ENCODE assay signal across 9 cellular contexts in genomic region chr19:2701361-2702169, GRCh38. TPM values are rescaled to one million over a fixed set of nuclear protein-coding genes. Genes with fewer than 3 reads are reported as not detected.
A peak's percentile ranks its signal among the peaks of the same experiment; 100 is the strongest.
DNase-seq lines count a peak whose midpoint lies in the region; ATAC-seq and TF ChIP-seq lines count a peak whose summit lies in the region.
"Had no signal": no experiment of that assay in that cellular context is flagged by ENCODE, and none has a peak within 500 bp of the region (broad histone marks: within the 10 kb centered on the region; RNA-seq: fewer than 3 reads in every experiment).

No MANE protein-coding gene starts in this region.

- ATAC-seq in activated T-helper 17 cell treated with anti-CD3 and anti-CD28 coated beads, Interleukin-2, amount 50 U/mL, for 72 hours (replicated peaks), result no peak
- no peak for ATAC-seq in lower lobe of right lung
- no peak for ATAC-seq in GM21360 (IDR thresholded peaks at IDR 0.05; ENCODE audit: unreplicated experiment)

- H3K27ac ChIP-seq in lower lobe of right lung, result no peak overlapping the region
- H3K27ac ChIP-seq in suprapubic skin, result no peak overlapping the region

- no peaks in the 10 kb centered on the region for H3K9me3 Mint-ChIP-seq in activated CD4-positive, alpha-beta T cell treated with anti-CD3 and anti-CD28 coated beads, Interleukin-2, amount 10 ng/mL, durations not matched to agents 24 days and 14 days
- H3K9me3 Mint-ChIP-seq in activated T-helper 17 cell treated with anti-CD3 and anti-CD28 coated beads, Interleukin-2, amount 50 U/mL, for 72 hours, result no peaks in the 10 kb centered on the region

- H3K4me3 ChIP-seq in lower lobe of right lung (peak overlapping the region; percentile 51), suprapubic skin (peak overlapping the region; percentile 58)

- no peaks in the 10 kb centered on the region for H3K9me3 ChIP-seq in lower lobe of right lung
- H3K9me3 ChIP-seq in suprapubic skin, result no peaks in the 10 kb centered on the region

- H3K4me1 ChIP-seq in lower lobe of right lung (peaks cover 5% of the 10 kb centered on the region), suprapubic skin (peaks cover 16% of the 10 kb centered on the region)

- no peak for DNase-seq in activated CD4-positive, alpha-beta T cell treated with anti-CD3 and anti-CD28 coated beads, Interleukin-2, amount 10 ng/mL, durations not matched to agents 24 days and 14 days
- no peak for DNase-seq in activated CD4-positive, alpha-beta T cell treated with anti-CD3 and anti-CD28 coated beads, Interleukin-2, amount 50 U/mL, for 48 hours
- DNase-seq in lower lobe of right lung (no peak), suprapubic skin (ENCODE audit: low spot score in 2 of 2) (no peak), epidermal melanocyte (ENCODE audit: insufficient read length, low spot score) (no peak), DMS53 (lab: John Stamatoyannopoulos, UW) (no peak)
- DNase-seq: NCI-H2171 had no signal

- H3K36me3 ChIP-seq in lower lobe of right lung (no peaks in the 10 kb centered on the region), suprapubic skin (no peaks in the 10 kb centered on the region)

- 4% methylated on average over 9 of the region's 9 CpGs for WGBS in suprapubic skin

- TF ChIP-seq POLR2A in suprapubic skin (IDR thresholded peaks at IDR 0.05), result no peak

- H3K4me1 Mint-ChIP-seq in activated CD4-positive, alpha-beta T cell treated with anti-CD3 and anti-CD28 coated beads, Interleukin-2, amount 10 ng/mL, durations not matched to agents 24 days and 14 days, result peaks cover 5% of the 10 kb centered on the region
- H3K4me1 Mint-ChIP-seq in activated T-helper 17 cell treated with anti-CD3 and anti-CD28 coated beads, Interleukin-2, amount 50 U/mL, for 72 hours, result peaks cover 15% of the 10 kb centered on the region

- peaks cover 4% of the 10 kb centered on the region for H3K27me3 ChIP-seq in lower lobe of right lung (ENCODE audit: low read depth)
- H3K27me3 ChIP-seq in suprapubic skin, result no peaks in the 10 kb centered on the region

- no peak for TF ChIP-seq EP300 in suprapubic skin (IDR thresholded peaks at IDR 0.05)

- H3K27ac Mint-ChIP-seq in activated CD4-positive, alpha-beta T cell treated with anti-CD3 and anti-CD28 coated beads, Interleukin-2, amount 10 ng/mL, durations not matched to agents 24 days and 14 days, result no peak overlapping the region
- H3K27ac Mint-ChIP-seq in activated T-helper 17 cell treated with anti-CD3 and anti-CD28 coated beads, Interleukin-2, amount 50 U/mL, for 72 hours, result no peak overlapping the region

- no peaks in the 10 kb centered on the region for H3K36me3 Mint-ChIP-seq in activated CD4-positive, alpha-beta T cell treated with anti-CD3 and anti-CD28 coated beads, Interleukin-2, amount 10 ng/mL, durations not matched to agents 24 days and 14 days (ENCODE audit: low read depth)
- H3K36me3 Mint-ChIP-seq in activated T-helper 17 cell treated with anti-CD3 and anti-CD28 coated beads, Interleukin-2, amount 50 U/mL, for 72 hours (ENCODE audit: low read depth), result no peaks in the 10 kb centered on the region

- peak overlapping the region; percentile 55 for H3K4me3 Mint-ChIP-seq in activated CD4-positive, alpha-beta T cell treated with anti-CD3 and anti-CD28 coated beads, Interleukin-2, amount 10 ng/mL, durations not matched to agents 24 days and 14 days
- H3K4me3 Mint-ChIP-seq in activated T-helper 17 cell treated with anti-CD3 and anti-CD28 coated beads, Interleukin-2, amount 50 U/mL, for 72 hours, result peak overlapping the region; percentile 50

- peaks cover 11% of the 10 kb centered on the region for H3K27me3 Mint-ChIP-seq in activated CD4-positive, alpha-beta T cell treated with anti-CD3 and anti-CD28 coated beads, Interleukin-2, amount 10 ng/mL, durations not matched to agents 24 days and 14 days
- no peaks in the 10 kb centered on the region for H3K27me3 Mint-ChIP-seq in activated T-helper 17 cell treated with anti-CD3 and anti-CD28 coated beads, Interleukin-2, amount 50 U/mL, for 72 hours

- TF ChIP-seq CTCF in lower lobe of right lung (IDR thresholded peaks at IDR 0.05) (no peak), suprapubic skin (IDR thresholded peaks at IDR 0.05) (no peak)

- intact Hi-C loops in activated CD4-positive, alpha-beta T cell treated with anti-CD3 and anti-CD28 coated beads, Interleukin-2, amount 10 ng/mL, durations not matched to agents 24 days and 14 days (cut with micrococcal nuclease), result no loop called here
- intact Hi-C loops in lower lobe of right lung (cut with DNase I), result no loop called here

RNA-seq across cellular contexts. Expression of gene GNG7, which starts 0.9 kb away (rescaled TPM):
- 0.07 and 0.09 TPM in 2 replicates for total RNA-seq in activated CD4-positive, alpha-beta T cell treated with anti-CD3 and anti-CD28 coated beads, Interleukin-2, amount 10 ng/mL, durations not matched to agents 24 days and 14 days
- under 1 TPM in 1 of 2 donors, not detected in 1; 0.29 TPM for total RNA-seq in activated T-helper 17 cell treated with anti-CD3 and anti-CD28 coated beads, Interleukin-2, amount 50 U/mL, for 72 hours
- total RNA-seq in lower lobe of right lung, result 6.2 TPM
- total RNA-seq in suprapubic skin, result 1 to 10 TPM; 2.1 to 4.3 (median 3.0) TPM

RNA-seq across cellular contexts. Expression of gene DIRAS1, which starts 19.6 kb away (rescaled TPM):
- 0.16 TPM in 1 of 2 replicates, not detected in the other for total RNA-seq in activated CD4-positive, alpha-beta T cell treated with anti-CD3 and anti-CD28 coated beads, Interleukin-2, amount 10 ng/mL, durations not matched to agents 24 days and 14 days
- under 1 TPM in 1 of 2 donors, not detected in 1; 0.61 TPM for total RNA-seq in activated T-helper 17 cell treated with anti-CD3 and anti-CD28 coated beads, Interleukin-2, amount 50 U/mL, for 72 hours
- 0.71 TPM for total RNA-seq in lower lobe of right lung
- total RNA-seq in suprapubic skin, result 1 to 10 TPM in 3 of 4 donors, under 1 TPM in 1; 0.68 to 4.5 (median 2.1) TPM

RNA-seq across cellular contexts. Expression of gene SLC39A3, which starts 38.3 kb away (rescaled TPM):
- total RNA-seq in activated CD4-positive, alpha-beta T cell treated with anti-CD3 and anti-CD28 coated beads, Interleukin-2, amount 10 ng/mL, durations not matched to agents 24 days and 14 days, result 48.8 and 52.2 TPM in 2 replicates
- total RNA-seq in activated T-helper 17 cell treated with anti-CD3 and anti-CD28 coated beads, Interleukin-2, amount 50 U/mL, for 72 hours, result 10 to 100 TPM; 13.4 to 47.8 TPM
- total RNA-seq in lower lobe of right lung (24.4 TPM), suprapubic skin (10 to 100 TPM in 3 of 4 donors, 1 to 10 TPM in 1; 8.0 to 31.1 (median 23.0) TPM)
